ENCODE assay signal across 19 cellular contexts in the genomic region with DNA sequence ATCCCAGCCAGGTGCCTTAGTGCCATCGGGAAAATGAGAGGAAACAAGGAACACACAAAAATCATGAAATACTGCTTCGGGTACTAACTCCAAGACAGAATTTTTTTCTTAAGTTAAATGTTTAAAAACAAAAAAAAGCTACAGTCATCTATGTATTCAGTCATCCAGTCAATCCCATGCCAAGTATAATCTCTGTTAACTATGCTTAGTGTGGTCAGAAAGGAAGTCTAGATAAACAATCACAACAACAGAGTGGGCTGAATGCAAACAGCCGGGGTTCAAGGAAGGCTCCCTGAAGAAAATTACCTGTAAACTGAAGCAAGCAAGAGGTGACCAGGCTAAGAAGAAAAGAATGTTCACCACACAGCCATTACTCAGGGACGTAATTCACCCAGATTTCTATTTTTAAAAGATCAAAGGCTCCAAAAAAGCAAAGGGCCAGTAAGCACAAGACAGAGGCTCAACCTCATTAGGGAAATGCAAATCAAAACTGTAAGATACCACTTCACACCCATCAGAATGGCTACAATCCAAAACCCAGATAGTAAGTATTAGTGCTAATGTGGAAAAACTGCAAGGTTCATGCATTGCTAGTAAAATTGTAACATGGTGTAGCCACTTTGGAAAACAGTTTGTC. TPM values are rescaled to one million over a fixed set of nuclear protein-coding genes. Genes with fewer than 3 reads are reported as not detected.
A peak's percentile ranks its signal among the peaks of the same experiment; 100 is the strongest.
DNase-seq lines count a peak whose midpoint lies in the region; ATAC-seq and TF ChIP-seq lines count a peak whose summit lies in the region.
"Had no signal": no experiment of that assay in that cellular context is flagged by ENCODE, and none has a peak within 500 bp of the region (broad histone marks: within the 10 kb centered on the region; RNA-seq: fewer than 3 reads in every experiment).

No MANE protein-coding gene starts in this region.

- POLR2A ChIA-PET in GM10248 (lab: Yijun Ruan, JAX), result no interaction called here

- DNase-seq in GM10248 (ENCODE audit: extremely low spot score) (peak; percentile 40), SK-N-MC (ENCODE audit: low read depth, low spot score) (no peak), mucosa of descending colon (no peak), NCI-H187 treated with DMSO at 0.1 percent for 48 hours (lab: John Stamatoyannopoulos, UW) (no peak)
- DNase-seq: activated CD4-positive, alpha-beta T cell treated with anti-CD3 and anti-CD28 coated beads, Interleukin-2, amount 50 U/mL, for 48 hours; activated T-cell treated with anti-CD3 and anti-CD28 coated beads, Interleukin-2, amount 50 U/mL, for 24 hours; AML-193; left ventricle myocardium superior; naive thymus-derived CD4-positive, alpha-beta T cell; NCI-H2029 treated with DMSO at 0.1 percent for 48 hours; NCI-H510A treated with DMSO at 0.1 percent for 48 hours had no signal

- peak overlapping the region; percentile 54; the same call in 1 of the 2 replicates for H3K27ac ChIP-seq in SK-N-MC
- H3K27ac ChIP-seq: foreskin keratinocyte had no signal

- H3K4me3 Mint-ChIP-seq in nephron, result no peak overlapping the region
- H3K4me3 Mint-ChIP-seq: activated T-cell treated with anti-CD3 and anti-CD28 coated beads, Interleukin-2, amount 50 U/mL, for 24 hours; central memory CD8-positive, alpha-beta T cell; naive thymus-derived CD4-positive, alpha-beta T cell had no signal

- H3K36me3 Mint-ChIP-seq in nephron (ENCODE audit: low read depth), result peaks cover 29% of the 10 kb centered on the region

- H3K27ac Mint-ChIP-seq in nephron, result peak overlapping the region; percentile 60 to 74 (median 60)
- H3K27ac Mint-ChIP-seq: activated naive CD4-positive, alpha-beta T cell treated with anti-CD3 and anti-CD28 coated beads, Interleukin-2, amount 50 U/mL, for 72 hours; activated T-cell treated with anti-CD3 and anti-CD28 coated beads, Interleukin-2, amount 50 U/mL, for 24 hours had no signal

- H3K9me3 ChIP-seq in SK-N-MC (ENCODE audit: low read depth, low read length) (no peaks in the 10 kb centered on the region), mucosa of descending colon (no peaks in the 10 kb centered on the region)

- no peaks in the 10 kb centered on the region for H3K27me3 Mint-ChIP-seq in nephron (ENCODE audit: low read depth)
- H3K27me3 Mint-ChIP-seq: activated T-cell treated with anti-CD3 and anti-CD28 coated beads, Interleukin-2, amount 50 U/mL, for 24 hours; central memory CD8-positive, alpha-beta T cell; naive thymus-derived CD4-positive, alpha-beta T cell had no signal

- peaks cover 3% of the 10 kb centered on the region; the same call in 1 of the 2 replicates for H3K36me3 ChIP-seq in SK-N-MC (ENCODE audit: insufficient read depth, low read length)
- H3K36me3 ChIP-seq in mucosa of descending colon (ENCODE audit: low read depth), result no peaks in the 10 kb centered on the region

- H3K9me3 Mint-ChIP-seq in nephron, result no peaks in the 10 kb centered on the region
- H3K9me3 Mint-ChIP-seq: activated naive CD4-positive, alpha-beta T cell treated with anti-CD3 and anti-CD28 coated beads, Interleukin-2, amount 50 U/mL, for 72 hours; activated T-cell treated with anti-CD3 and anti-CD28 coated beads, Interleukin-2, amount 50 U/mL, for 24 hours; central memory CD8-positive, alpha-beta T cell; naive thymus-derived CD4-positive, alpha-beta T cell had no signal

- TF ChIP-seq CTCF in GM10248 (IDR thresholded peaks at IDR 0.05; ENCODE audit: control extremely low read depth, extremely low read depth, low read depth, missing control alignments) (no peak), nephron (IDR thresholded peaks at IDR 0.05; ENCODE audit: unreplicated experiment in 3 of 3) (no peak), mucosa of descending colon (IDR thresholded peaks at IDR 0.05) (no peak)

- H3K4me1 Mint-ChIP-seq in nephron, result peaks cover 24% of the 10 kb centered on the region

- intact Hi-C loops in mucosa of descending colon (cut with DNase I, micrococcal nuclease), result no loop called here

- CTCF ChIA-PET in GM10248 (lab: Yijun Ruan, JAX), result interaction anchor here (0.8 to 2.8 kb wide), 5 partner anchors 11 to 38 kb away, joined by 3 to 9 read pairs (median 3); no protein-coding TSS in a partner anchor

- H3K4me3 ChIP-seq in SK-N-MC, result no peak overlapping the region
- no peak overlapping the region for H3K4me3 ChIP-seq in mucosa of descending colon

- H3K9ac ChIP-seq in SK-N-MC (ENCODE audit: insufficient read length), result no peak overlapping the region

- H3K4me1 ChIP-seq in mucosa of descending colon (ENCODE audit: low read depth), result no peaks in the 10 kb centered on the region
- H3K4me1 ChIP-seq: foreskin keratinocyte had no signal

- ATAC-seq in GM21723 (IDR thresholded peaks at IDR 0.05; ENCODE audit: unreplicated experiment) (peak; percentile 34), mucosa of descending colon (no peak), GM18873 (IDR thresholded peaks at IDR 0.05; ENCODE audit: low FRiP score, unreplicated experiment) (no peak), HG02870 (IDR thresholded peaks at IDR 0.05; ENCODE audit: unreplicated experiment) (no peak)
- ATAC-seq: activated naive CD4-positive, alpha-beta T cell treated with anti-CD3 and anti-CD28 coated beads, Interleukin-2, amount 50 U/mL, for 72 hours; naive thymus-derived CD4-positive, alpha-beta T cell; Panc1 had no signal

RNA-seq across cellular contexts. Expression of a gene that starts 53.0 kb away (rescaled TPM):
- 100 to 1,000 TPM in 2 of 3 donors, 10 to 100 TPM in 1; 99.5 to 204 (median 174) TPM for total RNA-seq in mucosa of descending colon
